9 cellular contexts compared by ENCODE assay signal in genomic region chr21:44083631-44084291, GRCh38. TPM values are rescaled to one million over a fixed set of nuclear protein-coding genes. Genes with fewer than 3 reads are reported as not detected.
A peak's percentile ranks its signal among the peaks of the same experiment; 100 is the strongest.
DNase-seq lines count a peak whose midpoint lies in the region; ATAC-seq and TF ChIP-seq lines count a peak whose summit lies in the region.
"Had no signal": no experiment of that assay in that cellular context is flagged by ENCODE, and none has a peak within 500 bp of the region (broad histone marks: within the 10 kb centered on the region; RNA-seq: fewer than 3 reads in every experiment).

No MANE protein-coding gene starts in this region.

- WGBS in heart left ventricle, 4 donors: 53 to 64% (median 55%) methylated on average over 16 of the region's 16 CpGs
- WGBS in psoas muscle, 3 donors: 64 to 79% (median 75%) methylated on average over 16 of the region's 16 CpGs

- H3K9me3 ChIP-seq in heart left ventricle: no peaks in the 10 kb centered on the region
- H3K9me3 ChIP-seq in psoas muscle: no peaks in the 10 kb centered on the region
- H3K9me3 ChIP-seq in vagina: no peaks in the 10 kb centered on the region

- TF ChIP-seq CTCF in heart left ventricle (IDR thresholded peaks at IDR 0.05) (no peak), psoas muscle (IDR thresholded peaks at IDR 0.05) (no peak), vagina (IDR thresholded peaks at IDR 0.05) (no peak)

- ATAC-seq in heart left ventricle (peak in 1 of 4 donors; percentile 20), Right ventricle myocardium superior (ENCODE audit: poor library complexity) (no peak), psoas muscle (no peak), GM21381 (IDR thresholded peaks at IDR 0.05; ENCODE audit: unreplicated experiment) (no peak), GM18520 (IDR thresholded peaks at IDR 0.05; ENCODE audit: unreplicated experiment) (no peak)

- H3K27ac ChIP-seq in heart left ventricle (peak overlapping the region; percentile 10 to 90 (median 81)), cingulate gyrus (ENCODE audit: low read depth, low read length) (peak overlapping the region; percentile 100), psoas muscle (peak overlapping the region; percentile 46), vagina (peak overlapping the region; percentile 23)

- peaks cover 3 to 66% (median 55%) of the 10 kb centered on the region in 12 donors for H3K4me1 ChIP-seq in heart left ventricle
- H3K4me1 ChIP-seq in psoas muscle: no peaks in the 10 kb centered on the region
- peaks cover 10% of the 10 kb centered on the region for H3K4me1 ChIP-seq in vagina

- H3K4me3 ChIP-seq in heart left ventricle (peak overlapping the region in 1 of 12 donors; percentile 35), psoas muscle (no peak overlapping the region), vagina (no peak overlapping the region)

- TF ChIP-seq POLR2A in heart left ventricle (IDR thresholded peaks at IDR 0.05): no peak
- TF ChIP-seq POLR2A in vagina (IDR thresholded peaks at IDR 0.05): no peak

- no peaks in the 10 kb centered on the region for H3K27me3 ChIP-seq in heart left ventricle
- no peaks in the 10 kb centered on the region for H3K27me3 ChIP-seq in psoas muscle (ENCODE audit: insufficient read depth in 3 of 3, low read length in 2 of 3)
- no peaks in the 10 kb centered on the region for H3K27me3 ChIP-seq in vagina

- intact Hi-C loops in heart left ventricle (cut with DNase I): no loop called here
- intact Hi-C loops in Right ventricle myocardium superior (cut with DNase I): no loop called here
- intact Hi-C loops in psoas muscle (cut with DNase I): no loop called here
- intact Hi-C loops in vagina (cut with DNase I): no loop called here

- peaks cover 0 to 100% (median 77%) of the 10 kb centered on the region in 9 donors for H3K36me3 ChIP-seq in heart left ventricle
- peaks cover 2 to 99% of the 10 kb centered on the region in 2 donors for H3K36me3 ChIP-seq in psoas muscle (ENCODE audit: insufficient read depth in 1 of 2, low read depth in 1 of 2)
- H3K36me3 ChIP-seq in vagina: peaks cover 0 to 84% of the 10 kb centered on the region in 2 donors

- DNase-seq in heart left ventricle: no peak
- DNase-seq in Right ventricle myocardium superior: no peak
- DNase-seq in psoas muscle: no peak
- no peak for DNase-seq in vagina (ENCODE audit: extremely low spot score in 2 of 2)
- DNase-seq in SKM-1 (lab: John Stamatoyannopoulos, UW; ENCODE audit: unreplicated experiment): no peak
- DNase-seq: NCI-H526 had no signal

RNA-seq across cellular contexts. Expression of gene PWP2, which starts 23.4 kb away (rescaled TPM):
- total RNA-seq in heart left ventricle (10 to 100 TPM in 1 of 9 donors, 1 to 10 TPM in 6, under 1 TPM in 1, not detected in 1; 0.70 to 10.2 (median 5.0) TPM), Right ventricle myocardium superior (8.6 TPM), psoas muscle (1 to 10 TPM in 3 of 4 donors, under 1 TPM in 1; 0.56 to 3.2 (median 2.8) TPM), vagina (20.4 TPM)
- polyA plus RNA-seq in heart left ventricle (1 to 10 TPM; 1.1 to 6.0 TPM), psoas muscle (1 to 10 TPM; 2.2 to 8.8 (median 3.0) TPM)

RNA-seq across cellular contexts. Expression of gene GATD3, which starts 49.7 kb away (rescaled TPM):
- total RNA-seq in heart left ventricle (100 to 1,000 TPM in 2 of 9 donors, 10 to 100 TPM in 7; 10.2 to 140 (median 14.1) TPM), Right ventricle myocardium superior (146 TPM), psoas muscle (10 to 100 TPM in 2 of 4 donors, 1 to 10 TPM in 2; 6.7 to 13.8 (median 10.6) TPM), vagina (12.0 TPM)
- polyA plus RNA-seq in heart left ventricle (100 to 1,000 TPM in 1 of 2 donors, 10 to 100 TPM in 1; 26.5 to 109 TPM), psoas muscle (100 to 1,000 TPM in 1 of 3 donors, 10 to 100 TPM in 1, 1 to 10 TPM in 1; 8.6 to 188 (median 10.7) TPM)

Comparison
In these comparisons a context has a peak if more than half of its experiments do, and no peak if none do; other contexts are left out.
1. H3K27ac ChIP-seq: peak in every context shown above with its lines; median percentile 100 in cingulate gyrus; 81 in heart left ventricle; 46 in psoas muscle; 23 in vagina.